2 cellular contexts compared by ENCODE assay signal in genomic region chr2:72913531-72914225, GRCh38.
TF ChIP-seq lines count a peak whose summit lies in the region.

No MANE protein-coding gene starts in this region.

TF ChIP-seq in HEK293, 187 proteins besides CTCF, POLR2A, EP300 and RAD21:
- TF ChIP-seq ZNF76 (tag by site-specific recombination; IDR thresholded peaks at IDR 0.05; ENCODE audit: borderline replicate concordance, low read depth) (no peak), PRDM1 (tag by site-specific recombination; IDR thresholded peaks at IDR 0.05) (peak; percentile 64), ZBTB17 (tag by site-specific recombination; IDR thresholded peaks at IDR 0.05) (peak; percentile 31; the same call in 1 of the 2 replicates)

TF ChIP-seq in K562, 482 proteins besides CTCF, POLR2A, EP300 and RAD21:
- TF ChIP-seq ZNF280A (IDR thresholded peaks at IDR 0.05; ENCODE audit: low read depth, partially characterized antibody) (no peak), HDAC6 (IDR thresholded peaks at IDR 0.05; ENCODE audit: low read depth, low read length) (no peak), GMEB1 (CRISPR knock-in tag; IDR thresholded peaks at IDR 0.05) (no peak), TFAP4 (CRISPR knock-in tag; IDR thresholded peaks at IDR 0.05; ENCODE audit: borderline replicate concordance) (no peak), RAD51 (IDR thresholded peaks at IDR 0.05; ENCODE audit: borderline replicate concordance, low read depth) (no peak), CEBPZ (IDR thresholded peaks at IDR 0.05; ENCODE audit: borderline replicate concordance, low read depth, low read length) (no peak), MCM3 (IDR thresholded peaks at IDR 0.05) (no peak), ZKSCAN3 (CRISPR knock-in tag; IDR thresholded peaks at IDR 0.05) (no peak), FOSL1 (tag; conservative IDR thresholded peaks at IDR 0.05) (no peak), MYC (IDR thresholded peaks at IDR 0.05; ENCODE audit: low read depth, low read length) (no peak), MYC (CRISPR knock-in tag; IDR thresholded peaks at IDR 0.05; ENCODE audit: borderline replicate concordance, low read depth) (no peak), CGGBP1 (CRISPR knock-in tag; IDR thresholded peaks at IDR 0.05) (no peak), TFE3 (CRISPR knock-in tag; IDR thresholded peaks at IDR 0.05) (no peak), IRF9 (tag; IDR thresholded peaks at IDR 0.05) (no peak), L3MBTL2 (IDR thresholded peaks at IDR 0.05) (no peak), USF1 (CRISPR knock-in tag; IDR thresholded peaks at IDR 0.05) (no peak), HOXB6 (CRISPR knock-in tag; IDR thresholded peaks at IDR 0.05; ENCODE audit: borderline replicate concordance) (no peak), NR4A1 (CRISPR knock-in tag; IDR thresholded peaks at IDR 0.05) (no peak), NR4A1 (tag; IDR thresholded peaks at IDR 0.05) (no peak), POLR2H (tag; IDR thresholded peaks at IDR 0.05; ENCODE audit: low read depth) (no peak), RERE (CRISPR knock-in tag; IDR thresholded peaks at IDR 0.05; ENCODE audit: borderline replicate concordance) (no peak)
